In genomic region chr9:127776919-127777280, GRCh38 we compare ENCODE assay signal across 9 cellular contexts. TPM values are rescaled to one million over a fixed set of nuclear protein-coding genes. Genes with fewer than 3 reads are reported as not detected.
DNase-seq lines count a peak whose midpoint lies in the region; ATAC-seq and TF ChIP-seq lines count a peak whose summit lies in the region.
"Had no signal": no experiment of that assay in that cellular context is flagged by ENCODE, and none has a peak within 500 bp of the region (broad histone marks: within the 10 kb centered on the region; RNA-seq: fewer than 3 reads in every experiment).

No MANE protein-coding gene starts in this region.

- H3K79me2 ChIP-seq in DOHH2 (ENCODE audit: control insufficient read depth, low read length) = peaks cover 27% of the 10 kb centered on the region

- peaks cover 14% of the 10 kb centered on the region for H3K36me3 Mint-ChIP-seq in activated naive CD8-positive, alpha-beta T cell treated with anti-CD3 and anti-CD28 coated beads, Interleukin-2, amount 50 U/mL, for 24 hours (ENCODE audit: low read depth)

- no peaks in the 10 kb centered on the region for H3K9me2 ChIP-seq in DOHH2 (replicated peaks; ENCODE audit: control insufficient read depth, low read length)

- no peaks in the 10 kb centered on the region for H3K27me3 Mint-ChIP-seq in activated naive CD8-positive, alpha-beta T cell treated with anti-CD3 and anti-CD28 coated beads, Interleukin-2, amount 50 U/mL, for 24 hours

- H3K36me3 ChIP-seq in DOHH2 (ENCODE audit: control insufficient read depth, low read length) (peaks cover 35% of the 10 kb centered on the region), KOPT-K1 (ENCODE audit: insufficient read depth, low read length) (peaks cover 29% of the 10 kb centered on the region), psoas muscle (ENCODE audit: insufficient read depth in 1 of 2, low read depth in 1 of 2) (no peaks in the 10 kb centered on the region)

- H3K4me3 ChIP-seq in DOHH2 (ENCODE audit: low read length) (peak overlapping the region; percentile 95), psoas muscle (peak overlapping the region; percentile 38)

- peak overlapping the region; percentile 100 for H3K27ac Mint-ChIP-seq in activated naive CD8-positive, alpha-beta T cell treated with anti-CD3 and anti-CD28 coated beads, Interleukin-2, amount 50 U/mL, for 24 hours

- H3K4me1 ChIP-seq in DOHH2 (ENCODE audit: control insufficient read depth, low read length) (peaks cover 48% of the 10 kb centered on the region), psoas muscle (no peaks in the 10 kb centered on the region)

- H3K4me2 ChIP-seq in DOHH2 (ENCODE audit: low read length) = peak overlapping the region; percentile 97

- no peaks in the 10 kb centered on the region for H3K9me3 Mint-ChIP-seq in activated naive CD8-positive, alpha-beta T cell treated with anti-CD3 and anti-CD28 coated beads, Interleukin-2, amount 50 U/mL, for 24 hours

- H4K20me1 ChIP-seq in DOHH2 (ENCODE audit: control insufficient read depth, insufficient read depth, low read depth, low read length) = no peaks in the 10 kb centered on the region

- H3K27ac ChIP-seq in DOHH2 (ENCODE audit: low read depth, low read length) = peak overlapping the region; percentile 96
- H3K27ac ChIP-seq in KOPT-K1 (ENCODE audit: low read depth, low read length, poor library complexity, severe bottlenecking) = peak overlapping the region; percentile 99
- no peak overlapping the region for H3K27ac ChIP-seq in psoas muscle

- H3K9me3 ChIP-seq in DOHH2 (ENCODE audit: control insufficient read depth, insufficient read depth, low read length) (no peaks in the 10 kb centered on the region), KOPT-K1 (ENCODE audit: insufficient read depth, low read length, poor library complexity, severe bottlenecking) (no peaks in the 10 kb centered on the region), psoas muscle (no peaks in the 10 kb centered on the region)

- intact Hi-C loops in psoas muscle (cut with DNase I) (no loop called here), left colon (cut with DNase I, micrococcal nuclease) (no loop called here)

- H3F3A ChIP-seq in DOHH2 (ENCODE audit: control insufficient read depth, insufficient read depth) = peaks cover 36% of the 10 kb centered on the region

- WGBS in psoas muscle, 3 donors = 69 to 78% (median 76%) methylated on average over 5 of the region's 5 CpGs

- TF ChIP-seq CTCF in DOHH2 (IDR thresholded peaks at IDR 0.05; ENCODE audit: low read depth, low read length, poor library complexity, severe bottlenecking) = no peak
- no peak for TF ChIP-seq CTCF in psoas muscle (IDR thresholded peaks at IDR 0.05)

- ATAC-seq in activated naive CD8-positive, alpha-beta T cell treated with anti-CD3 and anti-CD28 coated beads, Interleukin-2, amount 50 U/mL, for 24 hours = no peak
- ATAC-seq in psoas muscle (no peak), left colon (no peak)

- peak overlapping the region; percentile 99 for H3K4me3 Mint-ChIP-seq in activated naive CD8-positive, alpha-beta T cell treated with anti-CD3 and anti-CD28 coated beads, Interleukin-2, amount 50 U/mL, for 24 hours

- H3K27me3 ChIP-seq in DOHH2 (ENCODE audit: control insufficient read depth, low read length) (no peaks in the 10 kb centered on the region), psoas muscle (ENCODE audit: insufficient read depth in 3 of 3, low read length in 2 of 3) (no peaks in the 10 kb centered on the region)

- peaks cover 57% of the 10 kb centered on the region for H3K4me1 Mint-ChIP-seq in activated naive CD8-positive, alpha-beta T cell treated with anti-CD3 and anti-CD28 coated beads, Interleukin-2, amount 50 U/mL, for 24 hours

- peak; percentile 49 for DNase-seq in activated naive CD8-positive, alpha-beta T cell treated with anti-CD3 and anti-CD28 coated beads, Interleukin-2, amount 50 U/mL, for 24 hours
- no peak for DNase-seq in psoas muscle
- DNase-seq in left colon = no peak
- no peak for DNase-seq in NCI-H82 treated with DMSO at 0.1 percent for 48 hours (lab: John Stamatoyannopoulos, UW; ENCODE audit: unreplicated experiment)
- DNase-seq in NCI-H524 (lab: John Stamatoyannopoulos, UW) = no peak
- no peak for DNase-seq in COLO668 (lab: John Stamatoyannopoulos, UW; ENCODE audit: unreplicated experiment)
- DNase-seq: IMR-90 had no signal

RNA-seq across cellular contexts. Expression of gene SH2D3C, which starts 1.6 kb away (rescaled TPM):
- total RNA-seq in psoas muscle (10 to 100 TPM in 2 of 4 donors, 1 to 10 TPM in 2; 8.3 to 12.0 (median 10.3) TPM), left colon (1 to 10 TPM; 2.8 to 3.1 TPM)
- polyA plus RNA-seq in psoas muscle = 10 to 100 TPM in 1 of 3 donors, 1 to 10 TPM in 2; 5.3 to 10.0 (median 8.4) TPM

RNA-seq across cellular contexts. Expression of gene CDK9, which starts 8.9 kb away (rescaled TPM):
- 10 to 100 TPM; 26.5 to 46.1 (median 42.9) TPM for total RNA-seq in psoas muscle
- 10 to 100 TPM; 29.7 to 39.3 (median 31.5) TPM for polyA plus RNA-seq in psoas muscle
- total RNA-seq in left colon = 10 to 100 TPM; 70.4 to 87.4 TPM

RNA-seq across cellular contexts. Expression of gene FPGS, which starts 25.8 kb away (rescaled TPM):
- total RNA-seq in psoas muscle (10 to 100 TPM; 39.7 to 61.9 (median 45.8) TPM), left colon (10 to 100 TPM; 31.4 to 47.0 TPM)
- 10 to 100 TPM; 21.9 to 32.3 (median 29.8) TPM for polyA plus RNA-seq in psoas muscle

RNA-seq across cellular contexts. Expression of gene TOR2A, which starts 41.8 kb away (rescaled TPM):
- total RNA-seq in psoas muscle (1 to 10 TPM; 2.8 to 6.7 (median 4.0) TPM), left colon (10 to 100 TPM; 32.0 to 32.7 TPM)
- polyA plus RNA-seq in psoas muscle = 1 to 10 TPM; 4.6 to 6.9 (median 5.0) TPM
